ENCODE assay signal across 1 cellular context in the genomic region with DNA sequence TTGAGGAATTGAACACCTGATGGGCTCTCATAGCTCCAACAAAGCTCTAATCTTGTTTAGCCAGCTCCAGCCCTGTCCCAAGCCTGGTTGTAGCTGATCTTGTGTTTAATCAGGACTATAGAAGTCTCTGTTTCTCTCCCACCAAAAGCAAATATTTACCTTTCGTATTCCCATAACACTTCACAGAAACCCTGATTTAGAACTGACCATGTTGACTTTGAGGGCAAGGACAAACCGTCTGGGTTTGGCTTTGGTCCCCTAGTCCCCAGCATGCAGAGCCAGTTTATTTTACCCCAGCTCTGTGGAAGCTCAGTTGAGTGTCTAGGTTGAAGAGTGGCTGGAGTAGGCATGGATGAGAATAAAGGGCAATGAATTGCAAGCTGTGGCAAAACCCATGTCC.
TF ChIP-seq lines count a peak whose summit lies in the region.

No MANE protein-coding gene starts in this region.

TF ChIP-seq in SK-N-SH treated with all-trans-retinoic acid at 6 μM for 48 hours, 23 proteins besides CTCF, POLR2A, EP300 and RAD21 (continued from another document):
- TF ChIP-seq ZNF70 (CRISPR knock-in tag; IDR thresholded peaks at IDR 0.05) (no peak), ZFP30 (CRISPR knock-in tag; IDR thresholded peaks at IDR 0.05) (no peak), OSR1 (CRISPR knock-in tag; IDR thresholded peaks at IDR 0.05) (no peak), PPARA (CRISPR knock-in tag; IDR thresholded peaks at IDR 0.05; ENCODE audit: borderline replicate concordance) (no peak), CSDC2 (CRISPR knock-in tag; IDR thresholded peaks at IDR 0.05) (no peak)
- TF ChIP-seq, protein P1, sequence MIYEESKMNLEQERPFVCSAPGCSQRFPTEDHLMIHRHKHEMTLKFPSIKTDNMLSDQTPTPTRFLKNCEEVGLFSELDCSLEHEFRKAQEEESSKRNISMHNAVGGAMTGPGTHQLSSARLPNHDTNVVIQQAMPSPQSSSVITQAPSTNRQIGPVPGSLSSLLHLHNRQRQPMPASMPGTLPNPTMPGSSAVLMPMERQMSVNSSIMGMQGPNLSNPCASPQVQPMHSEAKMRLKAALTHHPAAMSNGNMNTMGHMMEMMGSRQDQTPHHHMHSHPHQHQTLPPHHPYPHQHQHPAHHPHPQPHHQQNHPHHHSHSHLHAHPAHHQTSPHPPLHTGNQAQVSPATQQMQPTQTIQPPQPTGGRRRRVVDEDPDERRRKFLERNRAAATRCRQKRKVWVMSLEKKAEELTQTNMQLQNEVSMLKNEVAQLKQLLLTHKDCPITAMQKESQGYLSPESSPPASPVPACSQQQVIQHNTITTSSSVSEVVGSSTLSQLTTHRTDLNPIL (CRISPR knock-in tag; IDR thresholded peaks at IDR 0.05; ENCODE audit: low read depth), result no peak
